24 cellular contexts compared by ENCODE assay signal in the genomic region with DNA sequence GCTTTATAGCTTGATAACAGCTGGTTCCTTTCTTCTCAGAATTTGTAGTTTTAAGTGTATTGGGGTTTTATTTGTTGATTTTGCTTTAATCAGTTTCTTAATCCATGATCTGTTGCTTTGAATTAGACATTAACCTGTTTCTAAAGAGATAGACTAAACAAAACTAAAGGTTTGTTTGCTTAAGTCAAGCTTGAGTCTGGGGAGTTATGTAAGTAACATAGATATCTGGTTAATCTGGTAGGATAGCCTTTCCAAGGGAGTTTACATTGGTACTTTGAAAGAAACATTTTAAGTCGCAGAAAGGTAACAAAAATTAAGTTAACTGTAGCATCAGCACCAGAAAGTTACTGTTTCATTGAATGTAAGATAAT. TPM values are rescaled to one million over a fixed set of nuclear protein-coding genes. Genes with fewer than 3 reads are reported as not detected.
DNase-seq lines count a peak whose midpoint lies in the region; ATAC-seq lines count a peak whose summit lies in the region.
"Had no signal": no experiment of that assay in that cellular context is flagged by ENCODE, and none has a peak within 500 bp of the region (broad histone marks: within the 10 kb centered on the region; RNA-seq: fewer than 3 reads in every experiment).

No MANE protein-coding gene starts in this region.

- H3K27ac Mint-ChIP-seq in activated naive CD8-positive, alpha-beta T cell, result peak overlapping the region; percentile 73
- peak overlapping the region; percentile 83 to 99 (median 92) for H3K27ac Mint-ChIP-seq in naive thymus-derived CD8-positive, alpha-beta T cell

- no peak overlapping the region for H4K8ac ChIP-seq in neuronal stem cell (ENCODE audit: low read depth, low read length)

- H2BK5ac ChIP-seq in neuronal stem cell (ENCODE audit: low read length), result no peak overlapping the region

- H3K9me3 ChIP-seq in Karpas-422 (ENCODE audit: low read length) (no peaks in the 10 kb centered on the region), neuronal stem cell (replicated peaks in 1 of 2; ENCODE audit: control insufficient read depth in 2 of 2, insufficient read depth in 1 of 2, low read depth in 1 of 2, low read length in 2 of 2) (no peaks in the 10 kb centered on the region)
- H3K9me3 ChIP-seq: sigmoid colon had no signal

- no peak overlapping the region for H2AK5ac ChIP-seq in neuronal stem cell (ENCODE audit: low read depth, low read length)

- H3K9me3 Mint-ChIP-seq in activated T-cell treated with anti-CD3 and anti-CD28 coated beads, Interleukin-2, amount 50 U/mL, for 4 hours, result no peaks in the 10 kb centered on the region
- no peaks in the 10 kb centered on the region for H3K9me3 Mint-ChIP-seq in activated naive CD8-positive, alpha-beta T cell (ENCODE audit: low read depth)
- no peaks in the 10 kb centered on the region for H3K9me3 Mint-ChIP-seq in naive thymus-derived CD8-positive, alpha-beta T cell
- H3K9me3 Mint-ChIP-seq: activated naive CD8-positive, alpha-beta T cell treated with anti-CD3 and anti-CD28 coated beads, Interleukin-2, amount 10 ng/mL, durations not matched to agents 7 days and 5 days; IgD-negative memory B cell; nephron had no signal

- H3K9ac ChIP-seq in Karpas-422 (ENCODE audit: low read length) (no peak overlapping the region), neuronal stem cell (ENCODE audit: low read depth, low read length, poor library complexity) (no peak overlapping the region)

- H3K36me3 Mint-ChIP-seq in activated T-cell treated with anti-CD3 and anti-CD28 coated beads, Interleukin-2, amount 50 U/mL, for 4 hours (ENCODE audit: insufficient read depth), result peaks cover 17% of the 10 kb centered on the region
- H3K36me3 Mint-ChIP-seq in activated naive CD8-positive, alpha-beta T cell, result peaks cover 7% of the 10 kb centered on the region
- peaks cover 0 to 18% (median 0%) of the 10 kb centered on the region in 3 donors for H3K36me3 Mint-ChIP-seq in naive thymus-derived CD8-positive, alpha-beta T cell
- H3K36me3 Mint-ChIP-seq: IgD-negative memory B cell had no signal

- ATAC-seq in activated T-cell treated with anti-CD3 and anti-CD28 coated beads, Interleukin-2, amount 50 U/mL, for 4 hours, result no peak
- no peak for ATAC-seq in naive thymus-derived CD8-positive, alpha-beta T cell
- ATAC-seq: left cardiac atrium had no signal

- peaks cover 12% of the 10 kb centered on the region for H3K79me1 ChIP-seq in neuronal stem cell (ENCODE audit: low read depth, low read length)

- H2AFZ ChIP-seq in Karpas-422 (ENCODE audit: low read length), result no peak overlapping the region
- H2AFZ ChIP-seq in neuronal stem cell (ENCODE audit: low read length), result no peak overlapping the region

- H3K27ac ChIP-seq in Karpas-422 (ENCODE audit: low read length), result no peak overlapping the region
- no peak overlapping the region for H3K27ac ChIP-seq in neuronal stem cell (replicated peaks; ENCODE audit: low read length)
- H3K27ac ChIP-seq: sigmoid colon, SK-N-MC had no signal

- no peak overlapping the region for H3K18ac ChIP-seq in neuronal stem cell (ENCODE audit: low read length)

- H3K36me3 ChIP-seq in Karpas-422 (ENCODE audit: insufficient read depth, low read length) (peaks cover 6% of the 10 kb centered on the region; the same call in 1 of the 2 replicates), neuronal stem cell (replicated peaks in 1 of 2; ENCODE audit: control insufficient read depth in 2 of 2, insufficient read depth in 2 of 2, low read length in 2 of 2) (peaks cover 11 to 64% of the 10 kb centered on the region in 2 donors)
- H3K36me3 ChIP-seq: sigmoid colon had no signal

- H3K27me3 ChIP-seq in Karpas-422 (ENCODE audit: low read length), result no peaks in the 10 kb centered on the region
- no peaks in the 10 kb centered on the region for H3K27me3 ChIP-seq in neuronal stem cell (ENCODE audit: control insufficient read depth in 3 of 3, insufficient read depth in 3 of 3, low read depth in 1 of 3, low read length in 3 of 3)
- H3K27me3 ChIP-seq: sigmoid colon had no signal

- WGBS in neuronal stem cell (ENCODE audit: extremely low coverage in 2 of 2, insufficient read length in 2 of 2, insufficient replicate concordance in 1 of 2), 2 donors, result no CpG with 5 or more reads among the region's 1 CpG

- H3K23ac ChIP-seq in neuronal stem cell (ENCODE audit: low read depth, low read length, poor library complexity), result no peak overlapping the region

- H3K4me3 Mint-ChIP-seq in activated T-cell treated with anti-CD3 and anti-CD28 coated beads, Interleukin-2, amount 50 U/mL, for 4 hours, result peak overlapping the region; percentile 29
- H3K4me3 Mint-ChIP-seq in activated naive CD8-positive, alpha-beta T cell, result peak overlapping the region; percentile 50
- H3K4me3 Mint-ChIP-seq in naive thymus-derived CD8-positive, alpha-beta T cell, result peak overlapping the region in 9 of 10 donors; percentile 11 to 84 (median 63)
- H3K4me3 Mint-ChIP-seq: activated naive CD8-positive, alpha-beta T cell treated with anti-CD3 and anti-CD28 coated beads, Interleukin-2, amount 10 ng/mL, durations not matched to agents 7 days and 5 days had no signal

- H3K79me2 ChIP-seq in Karpas-422 (ENCODE audit: low read length), result peaks cover 97% of the 10 kb centered on the region

- no peak overlapping the region for H3K14ac ChIP-seq in neuronal stem cell (ENCODE audit: low read length)

- no peak for DNase-seq in activated T-cell treated with anti-CD3 and anti-CD28 coated beads, Interleukin-2, amount 50 U/mL, for 4 hours
- DNase-seq in activated T-cell treated with anti-CD3 and anti-CD28 coated beads, Interleukin-2, amount 50 U/mL, for 48 hours, result no peak
- DNase-seq in Karpas-422 (peak; percentile 34), neuronal stem cell (ENCODE audit: low spot score) (no peak), NCI-H2227 (lab: John Stamatoyannopoulos, UW; ENCODE audit: unreplicated experiment) (no peak), NCI-H1048 (lab: John Stamatoyannopoulos, UW) (no peak)
- no peak for DNase-seq in naive thymus-derived CD8-positive, alpha-beta T cell
- DNase-seq: activated CD4-positive, CD25-positive, alpha-beta regulatory T cell; activated naive CD8-positive, alpha-beta T cell treated with anti-CD3 and anti-CD28 coated beads, Interleukin-2, amount 10 ng/mL, durations not matched to agents 7 days and 5 days; cerebellar nuclear complex; H7; MM.1S; NCI-H146; NCI-H2171 treated with DMSO at 0.1 percent for 48 hours; NCI-H526 treated with DMSO at 0.1 percent for 48 hours; RPMI8226; stimulated activated CD4-positive, alpha-beta T cell treated with anti-CD3 and anti-CD28 coated beads, Interleukin-15, amount 100 ng/mL, for 24 hours; T-helper 9 cell had no signal

- peaks cover 34% of the 10 kb centered on the region for H4K20me1 ChIP-seq in Karpas-422 (ENCODE audit: insufficient read depth, low read depth, low read length)

- H3K4me1 ChIP-seq in Karpas-422 (ENCODE audit: low read length) (peaks cover 29% of the 10 kb centered on the region), neuronal stem cell (ENCODE audit: control insufficient read depth in 2 of 2, insufficient read depth in 1 of 2, low read depth in 1 of 2, low read length in 2 of 2) (peaks cover 0 to 4% of the 10 kb centered on the region in 2 donors)

- no peaks in the 10 kb centered on the region for H3K9me2 ChIP-seq in Karpas-422 (replicated peaks; ENCODE audit: insufficient read depth, low read length)

- no peak overlapping the region for H2BK15ac ChIP-seq in neuronal stem cell (ENCODE audit: low read length)

- POLR2A ChIA-PET in naive thymus-derived CD8-positive, alpha-beta T cell (lab: Charles Lee), result no interaction called here

- H3K27me3 Mint-ChIP-seq in activated T-cell treated with anti-CD3 and anti-CD28 coated beads, Interleukin-2, amount 50 U/mL, for 4 hours (ENCODE audit: low read depth), result no peaks in the 10 kb centered on the region
- H3K27me3 Mint-ChIP-seq in activated naive CD8-positive, alpha-beta T cell, result no peaks in the 10 kb centered on the region
- H3K27me3 Mint-ChIP-seq in naive thymus-derived CD8-positive, alpha-beta T cell, result no peaks in the 10 kb centered on the region
- H3K27me3 Mint-ChIP-seq: activated naive CD8-positive, alpha-beta T cell treated with anti-CD3 and anti-CD28 coated beads, Interleukin-2, amount 10 ng/mL, durations not matched to agents 7 days and 5 days; IgD-negative memory B cell had no signal

- no peak overlapping the region for H2BK120ac ChIP-seq in neuronal stem cell (ENCODE audit: low read depth, low read length)

- no peak overlapping the region for H3K4me2 ChIP-seq in Karpas-422 (ENCODE audit: low read depth, low read length, poor library complexity, severe bottlenecking)
- H3K4me2 ChIP-seq in neuronal stem cell (ENCODE audit: insufficient read depth, low read length, poor library complexity, severe bottlenecking), result no peak overlapping the region

- no peak overlapping the region for H2BK12ac ChIP-seq in neuronal stem cell (ENCODE audit: low read length)

- H3K4me3 ChIP-seq in Karpas-422 (ENCODE audit: low read length) (no peak overlapping the region), neuronal stem cell (ENCODE audit: low read length in 2 of 2) (no peak overlapping the region)
- H3K4me3 ChIP-seq: sigmoid colon, SK-N-MC had no signal

- H3K4ac ChIP-seq in neuronal stem cell (ENCODE audit: low read length), result no peak overlapping the region

- H4K91ac ChIP-seq in neuronal stem cell (ENCODE audit: low read depth, low read length, poor library complexity), result no peak overlapping the region

- peaks cover 84% of the 10 kb centered on the region for H3K4me1 Mint-ChIP-seq in activated T-cell treated with anti-CD3 and anti-CD28 coated beads, Interleukin-2, amount 50 U/mL, for 4 hours (ENCODE audit: low read depth)
- H3K4me1 Mint-ChIP-seq in activated naive CD8-positive, alpha-beta T cell (ENCODE audit: low read depth), result peaks cover 86% of the 10 kb centered on the region
- peaks cover 39 to 88% (median 86%) of the 10 kb centered on the region in 4 donors for H3K4me1 Mint-ChIP-seq in naive thymus-derived CD8-positive, alpha-beta T cell

RNA-seq across cellular contexts. Expression of a gene that starts 5.4 kb away (rescaled TPM):
- total RNA-seq in activated T-cell treated with anti-CD3 and anti-CD28 coated beads, Interleukin-2, amount 50 U/mL, for 4 hours, result 10 to 100 TPM; 22.6 to 25.7 (median 24.1) TPM
- total RNA-seq in Karpas-422 (2014; rRNA removed; shearing (Covaris generic); ENCODE audit: low replicate concordance), result 30.7 and 32.9 TPM in 2 replicates
- 10 to 100 TPM; 48.1 to 49.6 TPM for total RNA-seq in naive thymus-derived CD8-positive, alpha-beta T cell
- 10 to 100 TPM; 22.7 to 38.3 (median 26.9) TPM for polyA plus RNA-seq in naive thymus-derived CD8-positive, alpha-beta T cell
- polyA plus RNA-seq in neuronal stem cell (2013, experiment 1 of 2), result 26.3 TPM
- polyA plus RNA-seq in neuronal stem cell (2013, experiment 2 of 2), result 26.5 TPM
